26 cellular contexts compared by ENCODE assay signal in the genomic region with DNA sequence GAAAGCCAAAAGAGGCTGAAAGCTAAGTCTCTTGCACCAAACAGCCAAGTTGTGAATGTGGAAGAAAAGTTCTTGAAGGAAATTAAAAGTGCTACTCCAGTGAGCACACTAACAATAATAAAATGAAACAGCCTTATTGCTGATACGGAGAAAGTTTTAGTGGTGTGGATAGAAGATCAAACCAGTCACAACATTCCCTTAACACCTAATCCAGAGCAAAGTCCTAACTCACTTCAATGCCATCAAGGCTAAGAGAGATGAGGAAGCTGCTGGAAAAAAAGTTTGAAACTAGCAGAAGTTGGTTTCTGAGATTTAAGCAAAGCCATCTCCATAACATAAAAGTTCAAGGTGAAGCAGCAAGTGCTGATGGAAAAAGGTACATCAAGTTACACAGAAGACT.
"Had no signal": no experiment of that assay in that cellular context is flagged by ENCODE, and none has a peak within 500 bp of the region (broad histone marks: within the 10 kb centered on the region; RNA-seq: fewer than 3 reads in every experiment).

No MANE protein-coding gene starts in this region.

- H3K4me3 ChIP-seq: colonic mucosa, coronary artery, dorsolateral prefrontal cortex, esophagus muscularis mucosa, esophagus squamous epithelium, gastrocnemius medialis, gastroesophageal sphincter had no signal

- H3K36me3 ChIP-seq: colonic mucosa, esophagus muscularis mucosa, esophagus squamous epithelium, gastrocnemius medialis, gastroesophageal sphincter had no signal

- H3K9me3 ChIP-seq: colonic mucosa, esophagus muscularis mucosa, esophagus squamous epithelium, gastrocnemius medialis had no signal

- H3K27ac ChIP-seq: colonic mucosa, coronary artery, dorsolateral prefrontal cortex, epithelial cell of prostate, esophagus muscularis mucosa, esophagus squamous epithelium, foreskin keratinocyte, gastrocnemius medialis, gastroesophageal sphincter had no signal

- H3K27me3 ChIP-seq: colonic mucosa, dorsolateral prefrontal cortex, esophagus muscularis mucosa, esophagus squamous epithelium, foreskin keratinocyte, gastrocnemius medialis, gastroesophageal sphincter had no signal

- H3K4me1 ChIP-seq: colonic mucosa, esophagus muscularis mucosa, esophagus squamous epithelium, foreskin keratinocyte, gastrocnemius medialis, gastroesophageal sphincter had no signal

- DNase-seq: colonic mucosa; cortex of kidney; dermis blood vessel endothelial cell; dorsolateral prefrontal cortex; effector CD4-positive, alpha-beta T cell; effector CD8-positive, alpha-beta T cell; effector memory CD4-positive, alpha-beta T cell; effector memory CD8-positive, alpha-beta T cell; endodermal cell; erythroblast; esophagus squamous epithelium; foreskin fibroblast; foreskin keratinocyte; foreskin melanocyte; gastrocnemius medialis; glutamatergic neuron; head of caudate nucleus had no signal

- FAIRE-seq: colon, endometrium, endothelial cell of umbilical vein, frontal cortex had no signal

- ATAC-seq: effector memory CD8-positive, alpha-beta T cell; esophagus mucosa; foreskin keratinocyte; gastrocnemius medialis; gastroesophageal sphincter had no signal
